Comparison of ENCODE assay signal across 9 cellular contexts in the genomic region with DNA sequence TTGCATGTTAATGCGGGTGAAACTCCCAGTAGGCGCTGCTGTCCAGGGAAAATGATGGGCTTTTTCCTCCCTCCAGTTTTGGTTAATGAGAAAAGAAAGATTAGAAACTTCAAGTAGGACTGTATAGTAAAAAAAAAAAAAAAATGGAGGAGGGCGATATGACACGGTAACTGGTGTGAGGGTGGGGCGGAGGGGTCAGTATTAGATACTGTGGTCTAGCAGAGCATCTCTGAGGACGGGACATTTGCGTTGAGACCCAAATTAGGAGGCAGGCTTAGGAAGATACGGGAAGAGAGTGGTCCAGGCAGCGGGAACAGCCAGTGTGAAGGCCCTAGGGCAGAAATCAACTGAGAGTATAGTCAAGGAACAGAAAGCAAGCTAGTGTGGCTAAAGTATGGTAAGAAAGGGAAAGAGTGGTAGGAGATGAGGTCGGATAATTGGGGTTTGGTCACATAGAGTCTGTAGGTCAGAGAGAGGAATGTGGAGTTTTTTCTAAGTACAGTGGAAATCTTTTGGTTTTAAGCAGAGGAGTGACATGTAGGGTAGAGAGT. TPM values are rescaled to one million over a fixed set of nuclear protein-coding genes. Genes with fewer than 3 reads are reported as not detected.
DNase-seq lines count a peak whose midpoint lies in the region; ATAC-seq and TF ChIP-seq lines count a peak whose summit lies in the region.
"Had no signal": no experiment of that assay in that cellular context is flagged by ENCODE, and none has a peak within 500 bp of the region (broad histone marks: within the 10 kb centered on the region; RNA-seq: fewer than 3 reads in every experiment).

No MANE protein-coding gene starts in this region.

- peaks cover 10 to 40% (median 26%) of the 10 kb centered on the region in 4 donors for H3K4me1 Mint-ChIP-seq in CD4-positive, CD25-positive, alpha-beta regulatory T cell
- peaks cover 14% of the 10 kb centered on the region for H3K4me1 Mint-ChIP-seq in dendritic cell treated with granulocyte-macrophage colony-stimulating factor and Interleukin-4, amounts not matched to agents 40 ng/mL and 50 ng/mL, for 4 days (ENCODE audit: low read depth)
- H3K4me1 Mint-ChIP-seq in nephron = peaks cover 15% of the 10 kb centered on the region

- no peaks in the 10 kb centered on the region for H3K27me3 Mint-ChIP-seq in CD4-positive, CD25-positive, alpha-beta regulatory T cell
- H3K27me3 Mint-ChIP-seq in dendritic cell treated with granulocyte-macrophage colony-stimulating factor and Interleukin-4, amounts not matched to agents 40 ng/mL and 50 ng/mL, for 4 days = peaks cover 8% of the 10 kb centered on the region
- H3K27me3 Mint-ChIP-seq in nephron (ENCODE audit: low read depth) = no peaks in the 10 kb centered on the region

- peaks cover 24% of the 10 kb centered on the region for H3K36me3 Mint-ChIP-seq in CD4-positive, CD25-positive, alpha-beta regulatory T cell
- peaks cover 36% of the 10 kb centered on the region for H3K36me3 Mint-ChIP-seq in dendritic cell treated with granulocyte-macrophage colony-stimulating factor and Interleukin-4, amounts not matched to agents 40 ng/mL and 50 ng/mL, for 4 days (ENCODE audit: low read depth)
- H3K36me3 Mint-ChIP-seq in nephron (ENCODE audit: low read depth) = peaks cover 12% of the 10 kb centered on the region

- peaks cover 16% of the 10 kb centered on the region for H3K4me1 ChIP-seq in CD4-positive, CD25-positive, alpha-beta regulatory T cell (ENCODE audit: control insufficient read depth, insufficient read depth, low read length, poor library complexity, severe bottlenecking)

- peak overlapping the region; percentile 81 to 94 (median 91) for H3K27ac Mint-ChIP-seq in CD4-positive, CD25-positive, alpha-beta regulatory T cell
- H3K27ac Mint-ChIP-seq in dendritic cell treated with granulocyte-macrophage colony-stimulating factor and Interleukin-4, amounts not matched to agents 40 ng/mL and 50 ng/mL, for 4 days = peak overlapping the region; percentile 66
- peak overlapping the region; percentile 19 to 58 (median 36) for H3K27ac Mint-ChIP-seq in nephron

- ATAC-seq in CD4-positive, CD25-positive, alpha-beta regulatory T cell (ENCODE audit: low read depth in 2 of 2) = no peak
- no peak for ATAC-seq in GM21423 (IDR thresholded peaks at IDR 0.05; ENCODE audit: unreplicated experiment)

- peak overlapping the region; percentile 48 for H3K4me3 ChIP-seq in CD4-positive, CD25-positive, alpha-beta regulatory T cell (ENCODE audit: low read depth, low read length)
- H3K4me3 ChIP-seq in Jurkat, Clone E6-1 (ENCODE audit: low read length) = peak overlapping the region; percentile 76

- peaks cover 0 to 3% (median 0%) of the 10 kb centered on the region in 7 donors for H3K9me3 Mint-ChIP-seq in CD4-positive, CD25-positive, alpha-beta regulatory T cell
- no peaks in the 10 kb centered on the region for H3K9me3 Mint-ChIP-seq in dendritic cell treated with granulocyte-macrophage colony-stimulating factor and Interleukin-4, amounts not matched to agents 40 ng/mL and 50 ng/mL, for 4 days
- H3K9me3 Mint-ChIP-seq in nephron = no peaks in the 10 kb centered on the region

- no peak for TF ChIP-seq CTCF in nephron (IDR thresholded peaks at IDR 0.05; ENCODE audit: unreplicated experiment in 3 of 3)

- peaks cover 16% of the 10 kb centered on the region for H3K36me3 ChIP-seq in CD4-positive, CD25-positive, alpha-beta regulatory T cell (ENCODE audit: control insufficient read depth, insufficient read depth, low read length)

- no peaks in the 10 kb centered on the region for H3K9me3 ChIP-seq in CD4-positive, CD25-positive, alpha-beta regulatory T cell (ENCODE audit: control insufficient read depth in 2 of 2, low read length in 2 of 2)

- H3K27ac ChIP-seq in CD4-positive, CD25-positive, alpha-beta regulatory T cell (ENCODE audit: insufficient read depth, low read length, poor library complexity, severe bottlenecking) = peak overlapping the region; percentile 84

- DNase-seq in CD4-positive, CD25-positive, alpha-beta regulatory T cell = no peak
- no peak for DNase-seq in Jurkat, Clone E6-1 (ENCODE audit: low read depth, low spot score)
- DNase-seq in AML-193 (lab: John Stamatoyannopoulos, UW) = no peak
- DNase-seq in hypothalamus (lab: John Stamatoyannopoulos, UW) = no peak
- no peak for DNase-seq in middle frontal gyrus (ENCODE audit: extremely low spot score, low spot score)

- no peaks in the 10 kb centered on the region for H3K27me3 ChIP-seq in CD4-positive, CD25-positive, alpha-beta regulatory T cell (ENCODE audit: control insufficient read depth, insufficient read depth, low read length)

- H3K4me3 Mint-ChIP-seq in CD4-positive, CD25-positive, alpha-beta regulatory T cell = peak overlapping the region; percentile 84 to 94 (median 88)
- peak overlapping the region; percentile 87 for H3K4me3 Mint-ChIP-seq in dendritic cell treated with granulocyte-macrophage colony-stimulating factor and Interleukin-4, amounts not matched to agents 40 ng/mL and 50 ng/mL, for 4 days
- peak overlapping the region; percentile 81 to 83 (median 83) for H3K4me3 Mint-ChIP-seq in nephron

- intact Hi-C loops in dendritic cell treated with granulocyte-macrophage colony-stimulating factor and Interleukin-4, amounts not matched to agents 40 ng/mL and 50 ng/mL, for 4 days (cut with micrococcal nuclease) = no loop called here

RNA-seq across cellular contexts. Expression of gene RMND5B, which starts 0.7 kb away (rescaled TPM):
- total RNA-seq in CD4-positive, CD25-positive, alpha-beta regulatory T cell = 22.0 TPM
- 10 to 100 TPM; 32.8 to 39.9 (median 35.7) TPM for polyA plus RNA-seq in CD4-positive, CD25-positive, alpha-beta regulatory T cell
- 28.0 TPM for polyA plus RNA-seq in Jurkat, Clone E6-1 (2012; ENCODE audit: insufficient read depth, insufficient read length)

RNA-seq across cellular contexts. Expression of gene N4BP3, which starts 18.2 kb away (rescaled TPM):
- total RNA-seq in CD4-positive, CD25-positive, alpha-beta regulatory T cell = 2.5 TPM
- polyA plus RNA-seq in CD4-positive, CD25-positive, alpha-beta regulatory T cell = under 1 TPM; 0.07 to 0.41 (median 0.34) TPM
- polyA plus RNA-seq in Jurkat, Clone E6-1 (2012; ENCODE audit: insufficient read depth, insufficient read length) = 2.4 TPM

RNA-seq across cellular contexts. Expression of gene NHP2, which starts 22.2 kb away (rescaled TPM):
- 43.7 TPM for total RNA-seq in CD4-positive, CD25-positive, alpha-beta regulatory T cell
- polyA plus RNA-seq in CD4-positive, CD25-positive, alpha-beta regulatory T cell = 100 to 1,000 TPM; 166 to 198 (median 170) TPM
- 312 TPM for polyA plus RNA-seq in Jurkat, Clone E6-1 (2012; ENCODE audit: insufficient read depth, insufficient read length)

RNA-seq across cellular contexts. Expression of gene GMCL2, which starts 55.6 kb away (rescaled TPM):
- total RNA-seq in CD4-positive, CD25-positive, alpha-beta regulatory T cell = not detected
- polyA plus RNA-seq in CD4-positive, CD25-positive, alpha-beta regulatory T cell = under 1 TPM in 1 of 4 donors, not detected in 3; 0.11 TPM
- polyA plus RNA-seq in Jurkat, Clone E6-1 (2012; ENCODE audit: insufficient read depth, insufficient read length) = not detected
- total RNA-seq: glomerular endothelial cell had no signal

Comparison
In these comparisons a context has a peak if more than half of its experiments do, and no peak if none do; other contexts are left out.
1. H3K27ac Mint-ChIP-seq: peak in every context shown above with its lines; median percentile 91 in CD4-positive, CD25-positive, alpha-beta regulatory T cell; 66 in dendritic cell treated with granulocyte-macrophage colony-stimulating factor and Interleukin-4, amounts not matched to agents 40 ng/mL and 50 ng/mL, for 4 days; 36 in nephron.